In genomic region chr17:31859487-31860008, GRCh38 we compare ENCODE assay signal across 8 cellular contexts. TPM values are rescaled to one million over a fixed set of nuclear protein-coding genes. Genes with fewer than 3 reads are reported as not detected.
DNase-seq lines count a peak whose midpoint lies in the region; ATAC-seq and TF ChIP-seq lines count a peak whose summit lies in the region.

No MANE protein-coding gene starts in this region.

- H3K9ac ChIP-seq in BLaER1 treated with 17β-estradiol and CSF1 and Interleukin-3, amounts not matched to agents 10 nM and 100 nM: peak overlapping the region in 9 of 11 experiments; percentile 45 to 87 (median 52); a peak in 10 of 22 replicates
- H3K9ac ChIP-seq in HUES6 (ENCODE audit: low read length): peak overlapping the region; percentile 57

- H3K27ac Mint-ChIP-seq in chondrocyte (ENCODE audit: unreplicated experiment): peak overlapping the region; percentile 60
- H3K27ac Mint-ChIP-seq in naive thymus-derived CD4-positive, alpha-beta T cell: peak overlapping the region in 8 of 9 donors; percentile 10 to 87 (median 72)

- no peak for DNase-seq in chondrocyte (ENCODE audit: low spot score)
- DNase-seq in naive thymus-derived CD4-positive, alpha-beta T cell: peak in 1 of 9 donors; percentile 1
- no peak for DNase-seq in kidney glomerular epithelial cell (lab: John Stamatoyannopoulos, UW)
- DNase-seq in NCI-H510A treated with DMSO at 0.1 percent for 48 hours (lab: John Stamatoyannopoulos, UW): no peak
- DNase-seq in activated naive CD4-positive, alpha-beta T cell (lab: John Stamatoyannopoulos, UW): no peak

- no peaks in the 10 kb centered on the region for H3K27me3 Mint-ChIP-seq in chondrocyte (ENCODE audit: low read depth)
- H3K27me3 Mint-ChIP-seq in naive thymus-derived CD4-positive, alpha-beta T cell: no peaks in the 10 kb centered on the region

- peaks cover 24% of the 10 kb centered on the region for H3K4me1 Mint-ChIP-seq in chondrocyte (ENCODE audit: low read depth)
- peaks cover 11 to 19% (median 15%) of the 10 kb centered on the region in 7 donors for H3K4me1 Mint-ChIP-seq in naive thymus-derived CD4-positive, alpha-beta T cell

- TF ChIP-seq CTCF in chondrocyte (IDR thresholded peaks at IDR 0.05): no peak

- ATAC-seq in naive thymus-derived CD4-positive, alpha-beta T cell: no peak
- no peak for ATAC-seq in HG02973 (IDR thresholded peaks at IDR 0.05; ENCODE audit: unreplicated experiment)

- no peak overlapping the region for H3K27ac ChIP-seq in BLaER1 treated with 17β-estradiol and CSF1 and Interleukin-3, amounts not matched to agents 10 nM and 100 nM
- no peak overlapping the region for H3K27ac ChIP-seq in HUES6 (ENCODE audit: low read depth, low read length)
- H3K27ac ChIP-seq in naive thymus-derived CD4-positive, alpha-beta T cell (ENCODE audit: low read depth, low read length): no peak overlapping the region

- H3K4me3 Mint-ChIP-seq in chondrocyte (ENCODE audit: unreplicated experiment): peak overlapping the region; percentile 61
- H3K4me3 Mint-ChIP-seq in naive thymus-derived CD4-positive, alpha-beta T cell: peak overlapping the region; percentile 79 to 93 (median 86)

- H3K9me3 ChIP-seq in BLaER1 treated with 17β-estradiol and CSF1 and Interleukin-3, amounts not matched to agents 10 nM and 100 nM (replicated peaks in 1 of 11): no peaks in the 10 kb centered on the region
- H3K9me3 ChIP-seq in HUES6 (ENCODE audit: control insufficient read depth, insufficient read depth, low read depth, low read length): no peaks in the 10 kb centered on the region
- H3K9me3 ChIP-seq in naive thymus-derived CD4-positive, alpha-beta T cell (ENCODE audit: control insufficient read depth in 2 of 3, low read length in 3 of 3): no peaks in the 10 kb centered on the region

- H3K4me2 ChIP-seq in BLaER1 treated with 17β-estradiol and CSF1 and Interleukin-3, amounts not matched to agents 10 nM and 100 nM: peak overlapping the region; percentile 67 to 99 (median 86)

- no peaks in the 10 kb centered on the region for H3K27me3 ChIP-seq in BLaER1 treated with 17β-estradiol and CSF1 and Interleukin-3, amounts not matched to agents 10 nM and 100 nM
- H3K27me3 ChIP-seq in HUES6 (ENCODE audit: control insufficient read depth, insufficient read depth, low read length): peaks cover 5% of the 10 kb centered on the region
- no peaks in the 10 kb centered on the region for H3K27me3 ChIP-seq in naive thymus-derived CD4-positive, alpha-beta T cell (ENCODE audit: control insufficient read depth in 2 of 2, insufficient read depth in 2 of 2, low read length in 2 of 2)

- peaks cover 8 to 56% (median 33%) of the 10 kb centered on the region in 11 experiments; a peak in 21 of 22 replicates for H4K20me1 ChIP-seq in BLaER1 treated with 17β-estradiol and CSF1 and Interleukin-3, amounts not matched to agents 10 nM and 100 nM

- CTCF ChIA-PET in naive thymus-derived CD4-positive, alpha-beta T cell (lab: Charles Lee): no interaction called here

- peaks cover 17 to 27% (median 23%) of the 10 kb centered on the region in 10 experiments for H3K4me1 ChIP-seq in BLaER1 treated with 17β-estradiol and CSF1 and Interleukin-3, amounts not matched to agents 10 nM and 100 nM
- peaks cover 12% of the 10 kb centered on the region for H3K4me1 ChIP-seq in HUES6 (ENCODE audit: control insufficient read depth, insufficient read depth, low read length)
- H3K4me1 ChIP-seq in naive thymus-derived CD4-positive, alpha-beta T cell (ENCODE audit: control insufficient read depth in 2 of 2, insufficient read depth in 2 of 2, low read length in 2 of 2): peaks cover 0 to 7% of the 10 kb centered on the region in 2 donors

- POLR2A ChIA-PET in naive thymus-derived CD4-positive, alpha-beta T cell (lab: Charles Lee): interaction anchor here (0.6 to 0.7 kb wide), 2 partner anchors 9 to 41 kb away, joined by 3 read pairs; partner anchors contain the start of gene UTP6

- intact Hi-C loops in naive thymus-derived CD4-positive, alpha-beta T cell (cut with micrococcal nuclease): loop anchor here (1.0 to 10.0 kb wide), 6 partner anchors 42 to 1745 kb away; partner anchors contain the start of genes SUZ12 (in 2 of the 2), UTP6 (in 2 of the 2) and NSRP1 (in 1 of the 2)

- no peaks in the 10 kb centered on the region for H3K9me3 Mint-ChIP-seq in chondrocyte (ENCODE audit: low read depth)
- no peaks in the 10 kb centered on the region for H3K9me3 Mint-ChIP-seq in naive thymus-derived CD4-positive, alpha-beta T cell

- peak overlapping the region; percentile 64 to 75 (median 72); a peak in 18 of 20 replicates for H3K4me3 ChIP-seq in BLaER1 treated with 17β-estradiol and CSF1 and Interleukin-3, amounts not matched to agents 10 nM and 100 nM
- H3K4me3 ChIP-seq in HUES6 (ENCODE audit: low read depth, low read length): peak overlapping the region; percentile 76
- peak overlapping the region; percentile 46 for H3K4me3 ChIP-seq in naive thymus-derived CD4-positive, alpha-beta T cell (ENCODE audit: low read length)

- H3K36me3 ChIP-seq in BLaER1 treated with 17β-estradiol and CSF1 and Interleukin-3, amounts not matched to agents 10 nM and 100 nM: peaks cover 38 to 70% (median 53%) of the 10 kb centered on the region in 11 experiments
- H3K36me3 ChIP-seq in HUES6 (ENCODE audit: control insufficient read depth, insufficient read depth, low read length): peaks cover 33% of the 10 kb centered on the region
- peaks cover 0 to 25% (median 3%) of the 10 kb centered on the region in 3 experiments for H3K36me3 ChIP-seq in naive thymus-derived CD4-positive, alpha-beta T cell (ENCODE audit: control insufficient read depth in 2 of 3, insufficient read depth in 3 of 3, low read length in 3 of 3)

- H3K36me3 Mint-ChIP-seq in chondrocyte (ENCODE audit: low read depth): peaks cover 8% of the 10 kb centered on the region
- peaks cover 3 to 11% (median 5%) of the 10 kb centered on the region in 5 donors for H3K36me3 Mint-ChIP-seq in naive thymus-derived CD4-positive, alpha-beta T cell

RNA-seq across cellular contexts. Expression of gene COPRS, which starts 0.5 kb away (rescaled TPM):
- total RNA-seq in chondrocyte: 40.2 to 42.6 TPM (median 42.1 TPM) in 3 replicates
- 10 to 100 TPM in 1 of 5 experiments, 1 to 10 TPM in 4; 2.2 to 20.9 (median 4.2) TPM for total RNA-seq in naive thymus-derived CD4-positive, alpha-beta T cell
- 10 to 100 TPM; 14.3 to 16.4 TPM for polyA plus RNA-seq in naive thymus-derived CD4-positive, alpha-beta T cell

RNA-seq across cellular contexts. Expression of gene UTP6, which starts 42.0 kb away (rescaled TPM):
- 58.4 to 78.9 TPM (median 67.8 TPM) in 3 replicates for total RNA-seq in chondrocyte
- 10 to 100 TPM; 43.2 to 82.0 (median 63.8) TPM for total RNA-seq in naive thymus-derived CD4-positive, alpha-beta T cell
- polyA plus RNA-seq in naive thymus-derived CD4-positive, alpha-beta T cell: 10 to 100 TPM; 23.9 to 31.3 TPM
